In genomic region chr2:241641631-241642030, GRCh38 we compare ENCODE assay signal across 1 cellular context.
TF ChIP-seq lines count a peak whose summit lies in the region.

No MANE protein-coding gene starts in this region.

TF ChIP-seq in K562, 482 proteins besides CTCF, POLR2A, EP300 and RAD21:
- TF ChIP-seq ATF3 (IDR thresholded peaks at IDR 0.05), result 0 out of 2 replicates have a peak, but pooled peaks have one; percentile 20
- TF ChIP-seq ATF3 (CRISPR knock-in tag; conservative IDR thresholded peaks at IDR 0.05), result no peak
- TF ChIP-seq EGR1 (conservative IDR thresholded peaks at IDR 0.05), result 0 out of 2 replicates have a peak, but pooled peaks have one; percentile 14
- TF ChIP-seq MAFF (IDR thresholded peaks at IDR 0.05; ENCODE audit: low read length), result no peak
